14 cellular contexts compared by ENCODE assay signal in genomic region chr10:70197235-70197952, GRCh38. TPM values are rescaled to one million over a fixed set of nuclear protein-coding genes. Genes with fewer than 3 reads are reported as not detected.
A peak's percentile ranks its signal among the peaks of the same experiment; 100 is the strongest.
DNase-seq lines count a peak whose midpoint lies in the region; TF ChIP-seq lines count a peak whose summit lies in the region.
"Had no signal": no experiment of that assay in that cellular context is flagged by ENCODE, and none has a peak within 500 bp of the region (broad histone marks: within the 10 kb centered on the region; RNA-seq: fewer than 3 reads in every experiment).

No MANE protein-coding gene starts in this region.

- H3K27me3 Mint-ChIP-seq in activated T-helper 2 cell treated with anti-CD3 and anti-CD28 coated beads, Interferon-gamma antibody, Interleukin-2, Interleukin-4, amounts not matched to agents 10 μg/mL and 5 μg/mL and 100 μg/mL, durations not matched to agents 14 hours and 24 hours and 36 hours (ENCODE audit: low read depth) = no peaks in the 10 kb centered on the region

- H3K4me3 ChIP-seq in subcutaneous abdominal adipose tissue (ENCODE audit: low read depth in 1 of 5, low read length in 5 of 5) (no peak overlapping the region), BE2C (ENCODE audit: low read depth, low read length) (no peak overlapping the region)
- H3K4me3 ChIP-seq: PC-9, smooth muscle cell, stomach had no signal

- peaks cover 32% of the 10 kb centered on the region for H3K4me1 Mint-ChIP-seq in activated T-helper 2 cell treated with anti-CD3 and anti-CD28 coated beads, Interferon-gamma antibody, Interleukin-2, Interleukin-4, amounts not matched to agents 10 μg/mL and 5 μg/mL and 100 μg/mL, durations not matched to agents 14 hours and 24 hours and 36 hours (ENCODE audit: low read depth)

- DNase-seq in activated CD8-positive, alpha-beta memory T cell treated with anti-CD3 and anti-CD28 coated beads, Interleukin-2, amount 50 U/mL, for 4 hours = peak; percentile 24
- DNase-seq in activated CD8-positive, alpha-beta memory T cell treated with anti-CD3 and anti-CD28 coated beads for 24 hours = no peak
- DNase-seq in activated T-helper 2 cell treated with anti-CD3 and anti-CD28 coated beads, Interferon-gamma antibody, Interleukin-2, Interleukin-4, amounts not matched to agents 10 μg/mL and 5 μg/mL and 100 μg/mL, durations not matched to agents 14 hours and 24 hours and 36 hours (ENCODE audit: low spot score) = no peak
- DNase-seq in BE2C (no peak), NCI-H2171 treated with DMSO at 0.1 percent for 48 hours (lab: John Stamatoyannopoulos, UW) (no peak), HuH-7.5 (ENCODE audit: low spot score) (no peak)
- DNase-seq: NCI-H345, PC-9, stomach, WERI-Rb-1 had no signal

- H3K36me3 ChIP-seq in subcutaneous abdominal adipose tissue (ENCODE audit: control insufficient read depth in 5 of 5, insufficient read depth in 5 of 5, low read length in 5 of 5) (peaks cover 14 to 45% (median 25%) of the 10 kb centered on the region in 5 donors), BE2C (peaks cover 49% of the 10 kb centered on the region)
- H3K36me3 ChIP-seq: neutrophil had no signal

- H3K4me1 ChIP-seq in subcutaneous abdominal adipose tissue (ENCODE audit: control insufficient read depth in 5 of 5, insufficient read depth in 5 of 5, low read length in 5 of 5) = peaks cover 7 to 26% (median 17%) of the 10 kb centered on the region in 5 donors
- H3K4me1 ChIP-seq in BE2C = no peaks in the 10 kb centered on the region

- H3K9ac ChIP-seq in subcutaneous abdominal adipose tissue (ENCODE audit: low read length in 5 of 5) = no peak overlapping the region

- H3K27ac ChIP-seq in layer of hippocampus (ENCODE audit: low read depth, low read length) (peak overlapping the region; percentile 43), subcutaneous abdominal adipose tissue (ENCODE audit: low read depth, low read length) (peak overlapping the region; percentile 7)
- H3K27ac ChIP-seq: neutrophil, PC-9, stomach, WERI-Rb-1 had no signal

- peak overlapping the region; percentile 34 for H3K27ac Mint-ChIP-seq in activated T-helper 2 cell treated with anti-CD3 and anti-CD28 coated beads, Interferon-gamma antibody, Interleukin-2, Interleukin-4, amounts not matched to agents 10 μg/mL and 5 μg/mL and 100 μg/mL, durations not matched to agents 14 hours and 24 hours and 36 hours

- H3K9me3 Mint-ChIP-seq in activated T-helper 2 cell treated with anti-CD3 and anti-CD28 coated beads, Interferon-gamma antibody, Interleukin-2, Interleukin-4, amounts not matched to agents 10 μg/mL and 5 μg/mL and 100 μg/mL, durations not matched to agents 14 hours and 24 hours and 36 hours = no peaks in the 10 kb centered on the region

- H3K36me3 Mint-ChIP-seq in activated T-helper 2 cell treated with anti-CD3 and anti-CD28 coated beads, Interferon-gamma antibody, Interleukin-2, Interleukin-4, amounts not matched to agents 10 μg/mL and 5 μg/mL and 100 μg/mL, durations not matched to agents 14 hours and 24 hours and 36 hours (ENCODE audit: low read depth) = peaks cover 63% of the 10 kb centered on the region

- H3K9me3 ChIP-seq in subcutaneous abdominal adipose tissue (ENCODE audit: control insufficient read depth in 5 of 5, low read length in 5 of 5) (peaks cover 0 to 6% (median 0%) of the 10 kb centered on the region in 5 donors), BE2C (no peaks in the 10 kb centered on the region)
- H3K9me3 ChIP-seq: neutrophil had no signal

- intact Hi-C loops in activated T-helper 2 cell treated with anti-CD3 and anti-CD28 coated beads, Interferon-gamma antibody, Interleukin-2, Interleukin-4, amounts not matched to agents 10 μg/mL and 5 μg/mL and 100 μg/mL, durations not matched to agents 14 hours and 24 hours and 36 hours (cut with micrococcal nuclease) = loop anchor here (5.0 to 10.0 kb wide), 2 partner anchors 35 to 53 kb away; partner anchors contain the start of gene TYSND1

- H3K27me3 ChIP-seq in layer of hippocampus (ENCODE audit: control insufficient read depth, insufficient read depth, low read length) (no peaks in the 10 kb centered on the region), subcutaneous abdominal adipose tissue (ENCODE audit: control insufficient read depth in 5 of 5, insufficient read depth in 4 of 5, low read length in 5 of 5) (no peaks in the 10 kb centered on the region), BE2C (no peaks in the 10 kb centered on the region)
- H3K27me3 ChIP-seq: neutrophil, stomach had no signal

- no peak for TF ChIP-seq CTCF in BE2C (IDR thresholded peaks at IDR 0.05; ENCODE audit: low read depth, low read length)

- no peak overlapping the region for H3K4me3 Mint-ChIP-seq in activated T-helper 2 cell treated with anti-CD3 and anti-CD28 coated beads, Interferon-gamma antibody, Interleukin-2, Interleukin-4, amounts not matched to agents 10 μg/mL and 5 μg/mL and 100 μg/mL, durations not matched to agents 14 hours and 24 hours and 36 hours (ENCODE audit: low read depth)

RNA-seq across cellular contexts. Expression of gene SAR1A, which starts 27.1 kb away (rescaled TPM):
- 115 and 129 TPM in 2 replicates for total RNA-seq in activated T-helper 2 cell treated with anti-CD3 and anti-CD28 coated beads, Interferon-gamma antibody, Interleukin-2, Interleukin-4, amounts not matched to agents 10 μg/mL and 5 μg/mL and 100 μg/mL, durations not matched to agents 14 hours and 24 hours and 36 hours
- polyA plus RNA-seq in BE2C (2012; ENCODE audit: insufficient read depth, insufficient read length, low read depth) = 64.7 TPM

RNA-seq across cellular contexts. Expression of gene PPA1, which starts 35.8 kb away (rescaled TPM):
- total RNA-seq in activated T-helper 2 cell treated with anti-CD3 and anti-CD28 coated beads, Interferon-gamma antibody, Interleukin-2, Interleukin-4, amounts not matched to agents 10 μg/mL and 5 μg/mL and 100 μg/mL, durations not matched to agents 14 hours and 24 hours and 36 hours = 405 and 419 TPM in 2 replicates
- 158 TPM for polyA plus RNA-seq in BE2C (2012; ENCODE audit: insufficient read depth, insufficient read length, low read depth)

RNA-seq across cellular contexts. Expression of gene TYSND1, which starts 50.9 kb away (rescaled TPM):
- total RNA-seq in activated T-helper 2 cell treated with anti-CD3 and anti-CD28 coated beads, Interferon-gamma antibody, Interleukin-2, Interleukin-4, amounts not matched to agents 10 μg/mL and 5 μg/mL and 100 μg/mL, durations not matched to agents 14 hours and 24 hours and 36 hours = 12.5 and 13.6 TPM in 2 replicates
- 7.8 TPM for polyA plus RNA-seq in BE2C (2012; ENCODE audit: insufficient read depth, insufficient read length, low read depth)
